In the genomic region with DNA sequence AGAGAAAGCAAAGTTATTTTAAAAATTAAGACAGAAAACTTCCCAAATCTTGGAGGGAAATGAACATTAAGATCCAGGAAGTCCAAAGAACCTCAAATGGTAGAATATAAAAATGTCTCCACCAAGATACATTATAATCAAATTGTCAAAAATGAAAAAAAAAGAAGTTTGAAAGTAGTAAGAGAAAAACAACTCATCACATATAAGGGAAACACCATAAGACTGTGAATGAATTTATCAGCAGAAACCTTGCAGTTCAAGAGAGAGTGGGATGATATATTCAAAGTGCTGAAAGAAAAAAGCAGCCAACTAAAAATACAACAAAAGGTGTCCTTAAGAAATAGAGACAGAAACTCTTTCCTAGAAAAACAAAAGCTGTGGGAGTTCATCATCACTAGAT, we compare ENCODE assay signal across 27 cellular contexts.
"Had no signal": no experiment of that assay in that cellular context is flagged by ENCODE, and none has a peak within 500 bp of the region (broad histone marks: within the 10 kb centered on the region; RNA-seq: fewer than 3 reads in every experiment).

No MANE protein-coding gene starts in this region.

- H3K36me3 ChIP-seq: stomach, suprapubic skin, thoracic aorta, thyroid gland, tibial artery, tibial nerve, transverse colon, upper lobe of left lung, upper lobe of right lung, uterus, vagina had no signal

- H3K4me3 ChIP-seq: stomach, suprapubic skin, testis, thoracic aorta, thyroid gland, tibial artery, tibial nerve, transverse colon, upper lobe of left lung, upper lobe of right lung, uterus, vagina had no signal

- H3K4me1 ChIP-seq: stomach, suprapubic skin, testis, thyroid gland, tibial artery, tibial nerve, transverse colon, upper lobe of left lung, upper lobe of right lung, uterus, vagina had no signal

- H3K27me3 ChIP-seq: stomach, suprapubic skin, testis, thyroid gland, tibial artery, tibial nerve, transverse colon, upper lobe of left lung, upper lobe of right lung, uterus, vagina had no signal

- DNase-seq: stimulated activated CD4-positive, alpha-beta T cell treated with anti-CD3 and anti-CD28 coated beads, Interleukin-2, amount 100 ng/mL, for 48 hours; stimulated activated CD4-positive, alpha-beta T cell treated with anti-CD3 and anti-CD28 coated beads, Interleukin-4, amount 100 ng/mL, for 1 hour; stimulated activated CD4-positive, alpha-beta T cell treated with anti-CD3 and anti-CD28 coated beads, Interleukin-4, amount 100 ng/mL, for 24 hours; stimulated activated CD4-positive, alpha-beta T cell treated with anti-CD3 and anti-CD28 coated beads, Interleukin-4, amount 100 ng/mL, for 4 hours; stimulated activated CD8-positive, alpha-beta memory T cell treated with anti-CD3 and anti-CD28 coated beads, Interleukin-4, amount 100 ng/mL, for 48 hours; stimulated activated naive B cell treated with anti-CD40 and anti-IgM and Interleukin-4, amounts not matched to agents 10 μg/mL and 1 μg/mL and 100 μg/mL, for 72 hours; stimulated activated naive CD4-positive, alpha-beta T cell; stimulated activated naive CD4-positive, alpha-beta T cell treated with Interleukin-2 at 50 U/mL for 16 hours; stimulated activated naive CD8-positive, alpha-beta T cell treated with anti-CD3 and anti-CD28 coated beads, Interleukin-15, amount 100 ng/mL, for 72 hours; stimulated activated naive CD8-positive, alpha-beta T cell treated with anti-CD3 and anti-CD28 coated beads, Interleukin-15, Interleukin-2, amounts not matched to agents 100 U/mL and 50 U/mL, for 24 hours; stomach; substantia nigra; testis; thyroid gland; tibial artery; transverse colon; trophoblast cell; upper lobe of left lung; upper lobe of right lung; uterus had no signal

- FAIRE-seq: urothelium cell line had no signal

- H3K9me3 ChIP-seq: suprapubic skin, testis, thyroid gland, upper lobe of right lung, vagina had no signal

- ATAC-seq: stimulated activated effector memory CD8-positive, alpha-beta T cell treated with anti-CD3 and anti-CD28 coated beads, Interleukin-12 subunit alpha, Interleukin-12 subunit beta, amount 100 ng/mL, for 72 hours; stimulated activated memory B cell treated with anti-CD40 and anti-IgM and Interleukin-4, amounts not matched to agents 10 μg/mL and 1 μg/mL and 100 μg/mL, for 72 hours; stimulated activated naive B cell treated with anti-CD40 and anti-IgM and Interleukin-4, amounts not matched to agents 10 μg/mL and 1 μg/mL and 100 μg/mL, for 72 hours; stimulated activated naive CD8-positive, alpha-beta T cell treated with anti-CD3 and anti-CD28 coated beads, Interleukin-15, amount 100 ng/mL, for 72 hours; stimulated activated naive CD8-positive, alpha-beta T cell treated with anti-CD3 and anti-CD28 coated beads, Interleukin-15, Interleukin-2, amounts not matched to agents 100 U/mL and 50 U/mL, for 24 hours; upper lobe of right lung had no signal

- H3K27ac ChIP-seq: stomach, suprapubic skin, testis, thoracic aorta, thyroid gland, tibial artery, tibial nerve, transverse colon, upper lobe of left lung, upper lobe of right lung, uterus, vagina had no signal
